Comparison of ENCODE assay signal across 8 cellular contexts in the genomic region with DNA sequence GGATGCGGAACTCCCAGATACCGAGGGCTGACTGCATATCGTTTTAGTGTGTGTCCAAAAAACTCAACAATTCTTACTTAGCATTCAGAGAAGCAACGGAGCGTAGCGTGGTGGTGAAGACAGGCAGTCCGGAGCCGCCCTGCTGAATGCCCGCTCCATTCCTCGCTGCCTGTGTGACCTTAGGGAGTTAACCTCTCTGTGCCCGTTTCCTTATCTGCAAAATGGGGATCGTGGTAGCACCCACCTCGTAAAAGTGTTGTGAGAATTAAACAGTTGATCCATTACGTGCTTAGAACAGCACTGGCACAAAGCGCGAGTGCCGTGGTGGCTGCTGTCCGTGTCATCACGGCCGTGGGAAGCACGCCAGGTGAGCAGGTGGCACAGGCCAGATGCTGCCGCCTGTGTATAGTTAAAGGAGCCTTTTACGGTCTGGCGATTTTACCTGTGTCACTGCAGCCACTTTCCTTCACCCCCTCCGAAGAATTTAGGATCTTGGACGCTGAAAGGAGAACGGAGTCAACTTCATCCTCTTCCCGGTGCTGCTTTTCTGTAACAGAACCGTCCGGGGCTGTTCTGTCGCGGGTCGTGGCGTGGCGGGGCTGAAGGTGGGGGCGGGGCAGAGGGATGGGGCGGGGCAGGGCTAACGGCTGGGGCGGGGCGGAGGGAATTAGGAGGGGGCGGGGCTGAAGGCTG. TPM values are rescaled to one million over a fixed set of nuclear protein-coding genes. Genes with fewer than 3 reads are reported as not detected.
DNase-seq lines count a peak whose midpoint lies in the region; ATAC-seq, FAIRE-seq and TF ChIP-seq lines count a peak whose summit lies in the region.

No MANE protein-coding gene starts in this region.

- no peaks in the 10 kb centered on the region for H3K36me3 ChIP-seq in esophagus (ENCODE audit: control insufficient read depth in 2 of 2, insufficient read depth in 2 of 2, low read length in 1 of 2)
- no peaks in the 10 kb centered on the region for H3K36me3 ChIP-seq in muscle layer of colon (ENCODE audit: insufficient read depth, low read length)
- no peaks in the 10 kb centered on the region for H3K36me3 ChIP-seq in thymus (ENCODE audit: control insufficient read depth, insufficient read depth)

- H3K4me3 ChIP-seq in AG09309 (ENCODE audit: control insufficient read depth, low read depth, low read length) (peak overlapping the region; percentile 55), esophagus (ENCODE audit: low read depth in 1 of 2, low read length in 2 of 2) (peak overlapping the region; percentile 43 to 51), muscle layer of colon (ENCODE audit: low read depth in 1 of 2, low read length in 2 of 2) (peak overlapping the region; percentile 51 to 85), thymus (ENCODE audit: low read length) (peak overlapping the region; percentile 42)

- H3K9me3 ChIP-seq in esophagus (ENCODE audit: control insufficient read depth in 2 of 2, insufficient read depth in 1 of 2, low read depth in 1 of 2, low read length in 1 of 2) (no peaks in the 10 kb centered on the region), muscle layer of colon (ENCODE audit: low read length) (no peaks in the 10 kb centered on the region), thymus (ENCODE audit: control insufficient read depth) (no peaks in the 10 kb centered on the region)

- TF ChIP-seq CTCF in AG09309 (IDR thresholded peaks at IDR 0.05; ENCODE audit: control insufficient read depth, insufficient read depth, low read depth, low read length, missing control alignments): no peak

- 3 to 4% methylated on average over 41 of the region's 41 CpGs for WGBS in esophagus, 2 donors
- 11% methylated on average over 41 of the region's 41 CpGs for WGBS in thymus

- DNase-seq in AG09309 (ENCODE audit: low read depth): no peak
- DNase-seq in GM18507 (ENCODE audit: extremely low spot score, insufficient read length, low read depth): no peak
- DNase-seq in NCI-H1092 treated with DMSO at 0.1 percent for 48 hours (lab: John Stamatoyannopoulos, UW): peak; percentile 73
- DNase-seq in activated CD8-positive, alpha-beta memory T cell treated with anti-CD3 and anti-CD28 coated beads, Interleukin-2, amount 50 U/mL, for 4 hours: peak; percentile 46

- peak; percentile 44 for FAIRE-seq in GM18507 (lab: Jason Lieb, UNC)

- peaks cover 0 to 4% of the 10 kb centered on the region in 2 donors for H3K4me1 ChIP-seq in esophagus (ENCODE audit: control insufficient read depth in 2 of 2, insufficient read depth in 2 of 2, low read length in 1 of 2)
- H3K4me1 ChIP-seq in muscle layer of colon (ENCODE audit: insufficient read depth, low read length): no peaks in the 10 kb centered on the region
- peaks cover 10% of the 10 kb centered on the region for H3K4me1 ChIP-seq in thymus (ENCODE audit: control insufficient read depth, insufficient read depth, low read length)

- H3K9ac ChIP-seq in muscle layer of colon (ENCODE audit: low read length): peak overlapping the region; percentile 75

- H3K27ac ChIP-seq in esophagus (ENCODE audit: low read depth in 2 of 2, low read length in 1 of 2): peak overlapping the region; percentile 55 to 66
- peak overlapping the region; percentile 57 for H3K27ac ChIP-seq in muscle layer of colon (ENCODE audit: low read depth, low read length)
- H3K27ac ChIP-seq in thymus (ENCODE audit: low read depth): no peak overlapping the region

- ATAC-seq in GM18873 (IDR thresholded peaks at IDR 0.05; ENCODE audit: low FRiP score, unreplicated experiment): no peak

- H3K27me3 ChIP-seq in esophagus (ENCODE audit: control insufficient read depth in 1 of 2, insufficient read depth in 2 of 2, low read length in 2 of 2) (no peaks in the 10 kb centered on the region), muscle layer of colon (ENCODE audit: control insufficient read depth in 1 of 2, insufficient read depth in 2 of 2, low read length in 2 of 2) (no peaks in the 10 kb centered on the region), thymus (ENCODE audit: control insufficient read depth, insufficient read depth) (peaks cover 20% of the 10 kb centered on the region)

RNA-seq across cellular contexts. Expression of gene CCDC110, which starts 0.9 kb away (rescaled TPM):
- polyA plus RNA-seq in esophagus (under 1 TPM; 0.39 to 0.46 TPM), thymus (0.30 TPM)

RNA-seq across cellular contexts. Expression of gene UFSP2, which starts 44.9 kb away (rescaled TPM):
- polyA plus RNA-seq in esophagus: 10 to 100 TPM in 1 of 2 donors, 1 to 10 TPM in 1; 8.3 to 18.1 TPM
- 19.9 TPM for polyA plus RNA-seq in thymus

Comparison
In these comparisons a context has a peak if more than half of its experiments do, and no peak if none do; other contexts are left out.
1. DNase-seq: peak in NCI-H1092 treated with DMSO at 0.1 percent for 48 hours (single experiment) and activated CD8-positive, alpha-beta memory T cell treated with anti-CD3 and anti-CD28 coated beads, Interleukin-2, amount 50 U/mL, for 4 hours (single experiment); none in AG09309 (single experiment) and GM18507 (single experiment).
2. Peak in every context shown above with its lines, with median percentiles within 50 percentile points of each other: H3K4me3 ChIP-seq.